ENCODE assay signal across 1 cellular context in the genomic region with DNA sequence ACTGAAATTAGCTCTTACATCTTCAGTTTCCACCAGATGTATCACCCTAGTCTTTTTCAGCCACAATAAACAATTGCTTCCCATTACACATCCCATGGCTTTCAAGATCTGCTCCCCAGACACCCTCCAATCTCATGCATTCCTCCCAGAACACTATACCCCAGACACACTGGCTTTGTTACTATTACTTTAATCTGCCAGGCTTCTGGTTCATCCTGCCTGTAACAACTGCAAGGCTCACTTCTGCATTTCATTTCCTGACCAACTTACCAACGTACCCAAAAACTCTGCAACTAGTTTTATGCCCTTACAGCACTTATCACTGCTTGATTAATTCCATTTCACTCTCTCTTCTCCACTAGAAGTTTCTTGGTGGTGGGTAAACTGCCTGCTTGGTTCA.
TF ChIP-seq lines count a peak whose summit lies in the region.

No MANE protein-coding gene starts in this region.

TF ChIP-seq in H1, 55 proteins besides CTCF, POLR2A, EP300 and RAD21:
- peak; percentile 64; the same call in 1 of the 2 replicates for TF ChIP-seq POLR2AphosphoS5 (IDR thresholded peaks at IDR 0.05; ENCODE audit: low read depth, low read length)
- TF ChIP-seq, protein P1, sequence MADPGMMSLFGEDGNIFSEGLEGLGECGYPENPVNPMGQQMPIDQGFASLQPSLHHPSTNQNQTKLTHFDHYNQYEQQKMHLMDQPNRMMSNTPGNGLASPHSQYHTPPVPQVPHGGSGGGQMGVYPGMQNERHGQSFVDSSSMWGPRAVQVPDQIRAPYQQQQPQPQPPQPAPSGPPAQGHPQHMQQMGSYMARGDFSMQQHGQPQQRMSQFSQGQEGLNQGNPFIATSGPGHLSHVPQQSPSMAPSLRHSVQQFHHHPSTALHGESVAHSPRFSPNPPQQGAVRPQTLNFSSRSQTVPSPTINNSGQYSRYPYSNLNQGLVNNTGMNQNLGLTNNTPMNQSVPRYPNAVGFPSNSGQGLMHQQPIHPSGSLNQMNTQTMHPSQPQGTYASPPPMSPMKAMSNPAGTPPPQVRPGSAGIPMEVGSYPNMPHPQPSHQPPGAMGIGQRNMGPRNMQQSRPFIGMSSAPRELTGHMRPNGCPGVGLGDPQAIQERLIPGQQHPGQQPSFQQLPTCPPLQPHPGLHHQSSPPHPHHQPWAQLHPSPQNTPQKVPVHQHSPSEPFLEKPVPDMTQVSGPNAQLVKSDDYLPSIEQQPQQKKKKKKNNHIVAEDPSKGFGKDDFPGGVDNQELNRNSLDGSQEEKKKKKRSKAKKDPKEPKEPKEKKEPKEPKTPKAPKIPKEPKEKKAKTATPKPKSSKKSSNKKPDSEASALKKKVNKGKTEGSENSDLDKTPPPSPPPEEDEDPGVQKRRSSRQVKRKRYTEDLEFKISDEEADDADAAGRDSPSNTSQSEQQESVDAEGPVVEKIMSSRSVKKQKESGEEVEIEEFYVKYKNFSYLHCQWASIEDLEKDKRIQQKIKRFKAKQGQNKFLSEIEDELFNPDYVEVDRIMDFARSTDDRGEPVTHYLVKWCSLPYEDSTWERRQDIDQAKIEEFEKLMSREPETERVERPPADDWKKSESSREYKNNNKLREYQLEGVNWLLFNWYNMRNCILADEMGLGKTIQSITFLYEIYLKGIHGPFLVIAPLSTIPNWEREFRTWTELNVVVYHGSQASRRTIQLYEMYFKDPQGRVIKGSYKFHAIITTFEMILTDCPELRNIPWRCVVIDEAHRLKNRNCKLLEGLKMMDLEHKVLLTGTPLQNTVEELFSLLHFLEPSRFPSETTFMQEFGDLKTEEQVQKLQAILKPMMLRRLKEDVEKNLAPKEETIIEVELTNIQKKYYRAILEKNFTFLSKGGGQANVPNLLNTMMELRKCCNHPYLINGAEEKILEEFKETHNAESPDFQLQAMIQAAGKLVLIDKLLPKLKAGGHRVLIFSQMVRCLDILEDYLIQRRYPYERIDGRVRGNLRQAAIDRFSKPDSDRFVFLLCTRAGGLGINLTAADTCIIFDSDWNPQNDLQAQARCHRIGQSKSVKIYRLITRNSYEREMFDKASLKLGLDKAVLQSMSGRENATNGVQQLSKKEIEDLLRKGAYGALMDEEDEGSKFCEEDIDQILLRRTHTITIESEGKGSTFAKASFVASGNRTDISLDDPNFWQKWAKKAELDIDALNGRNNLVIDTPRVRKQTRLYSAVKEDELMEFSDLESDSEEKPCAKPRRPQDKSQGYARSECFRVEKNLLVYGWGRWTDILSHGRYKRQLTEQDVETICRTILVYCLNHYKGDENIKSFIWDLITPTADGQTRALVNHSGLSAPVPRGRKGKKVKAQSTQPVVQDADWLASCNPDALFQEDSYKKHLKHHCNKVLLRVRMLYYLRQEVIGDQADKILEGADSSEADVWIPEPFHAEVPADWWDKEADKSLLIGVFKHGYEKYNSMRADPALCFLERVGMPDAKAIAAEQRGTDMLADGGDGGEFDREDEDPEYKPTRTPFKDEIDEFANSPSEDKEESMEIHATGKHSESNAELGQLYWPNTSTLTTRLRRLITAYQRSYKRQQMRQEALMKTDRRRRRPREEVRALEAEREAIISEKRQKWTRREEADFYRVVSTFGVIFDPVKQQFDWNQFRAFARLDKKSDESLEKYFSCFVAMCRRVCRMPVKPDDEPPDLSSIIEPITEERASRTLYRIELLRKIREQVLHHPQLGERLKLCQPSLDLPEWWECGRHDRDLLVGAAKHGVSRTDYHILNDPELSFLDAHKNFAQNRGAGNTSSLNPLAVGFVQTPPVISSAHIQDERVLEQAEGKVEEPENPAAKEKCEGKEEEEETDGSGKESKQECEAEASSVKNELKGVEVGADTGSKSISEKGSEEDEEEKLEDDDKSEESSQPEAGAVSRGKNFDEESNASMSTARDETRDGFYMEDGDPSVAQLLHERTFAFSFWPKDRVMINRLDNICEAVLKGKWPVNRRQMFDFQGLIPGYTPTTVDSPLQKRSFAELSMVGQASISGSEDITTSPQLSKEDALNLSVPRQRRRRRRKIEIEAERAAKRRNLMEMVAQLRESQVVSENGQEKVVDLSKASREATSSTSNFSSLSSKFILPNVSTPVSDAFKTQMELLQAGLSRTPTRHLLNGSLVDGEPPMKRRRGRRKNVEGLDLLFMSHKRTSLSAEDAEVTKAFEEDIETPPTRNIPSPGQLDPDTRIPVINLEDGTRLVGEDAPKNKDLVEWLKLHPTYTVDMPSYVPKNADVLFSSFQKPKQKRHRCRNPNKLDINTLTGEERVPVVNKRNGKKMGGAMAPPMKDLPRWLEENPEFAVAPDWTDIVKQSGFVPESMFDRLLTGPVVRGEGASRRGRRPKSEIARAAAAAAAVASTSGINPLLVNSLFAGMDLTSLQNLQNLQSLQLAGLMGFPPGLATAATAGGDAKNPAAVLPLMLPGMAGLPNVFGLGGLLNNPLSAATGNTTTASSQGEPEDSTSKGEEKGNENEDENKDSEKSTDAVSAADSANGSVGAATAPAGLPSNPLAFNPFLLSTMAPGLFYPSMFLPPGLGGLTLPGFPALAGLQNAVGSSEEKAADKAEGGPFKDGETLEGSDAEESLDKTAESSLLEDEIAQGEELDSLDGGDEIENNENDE (IDR thresholded peaks at IDR 0.05; ENCODE audit: insufficient replicate concordance, low read length), result peak; percentile 4
- no peak for TF ChIP-seq CHD1 (IDR thresholded peaks at IDR 0.05; ENCODE audit: low read depth, low read length)
